In genomic region chr3:88000853-88001252, GRCh38 we compare ENCODE assay signal across 1 cellular context.
TF ChIP-seq lines count a peak whose summit lies in the region.

No MANE protein-coding gene starts in this region.

TF ChIP-seq in endothelial cell of umbilical vein, 7 proteins besides CTCF, POLR2A, EP300 and RAD21 (continued from another document):
- TF ChIP-seq EZH2 (IDR thresholded peaks at IDR 0.05; ENCODE audit: borderline replicate concordance, low read depth, low read length, severe bottlenecking) (no peak), GATA2 (IDR thresholded peaks at IDR 0.05; ENCODE audit: insufficient read depth, insufficient read length, low read depth, low read length) (no peak)
